In the genomic region with DNA sequence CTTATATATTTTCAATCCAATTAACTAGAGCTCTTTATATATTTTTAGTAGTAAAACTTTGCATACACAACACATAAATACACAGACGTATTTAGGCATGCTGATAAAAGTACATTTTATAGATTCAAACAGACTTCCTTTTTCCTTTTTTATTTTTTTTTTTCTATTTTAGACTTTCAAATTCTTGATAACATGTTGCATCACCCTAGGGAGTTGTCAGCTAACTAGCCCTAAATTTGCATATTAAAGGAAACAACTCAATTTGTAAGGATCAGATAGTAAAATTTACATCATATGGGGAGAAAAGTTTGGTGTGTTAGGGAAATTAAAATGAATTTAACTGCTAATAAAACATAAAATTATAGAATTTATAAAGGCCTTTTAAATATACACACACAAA, we compare ENCODE assay signal across 25 cellular contexts. TPM values are rescaled to one million over a fixed set of nuclear protein-coding genes. Genes with fewer than 3 reads are reported as not detected.
A peak's percentile ranks its signal among the peaks of the same experiment; 100 is the strongest.
DNase-seq lines count a peak whose midpoint lies in the region; ATAC-seq, FAIRE-seq and TF ChIP-seq lines count a peak whose summit lies in the region.
"Had no signal": no experiment of that assay in that cellular context is flagged by ENCODE, and none has a peak within 500 bp of the region (broad histone marks: within the 10 kb centered on the region; RNA-seq: fewer than 3 reads in every experiment).

No MANE protein-coding gene starts in this region.

- H3F3A ChIP-seq in GM23248 (ENCODE audit: insufficient read depth), result no peaks in the 10 kb centered on the region

- in situ Hi-C loops in GM23248 (cut with MboI), result no loop called here

- DNase-seq in GM23248 (peak; percentile 1), NAMALWA (ENCODE audit: low spot score) (peak; percentile 20), dedifferentiated amniotic fluid mesenchymal stem cell (ENCODE audit: extremely low spot score) (peak; percentile 25), pancreas (no peak)
- DNase-seq in activated effector memory CD4-positive, alpha-beta T cell treated with Interleukin-2 at 50 U/mL for 16 hours, result no peak
- DNase-seq: activated CD4-positive, CD25-positive, alpha-beta regulatory T cell; activated naive CD4-positive, alpha-beta T cell treated with anti-CD3 and anti-CD28 coated beads, Interleukin-2, amount 10 ng/mL, durations not matched to agents 7 days and 5 days; amniotic stem cell; brain microvascular endothelial cell; CD4-positive, alpha-beta T cell; DMS 273 treated with DMSO at 0.1 percent for 48 hours; GOT3; left colon; MG63; NCI-H146; NCI-H2171 treated with DMSO at 0.1 percent for 48 hours; NCI-H524; PC-9; stimulated activated CD4-positive, alpha-beta T cell treated with anti-CD3 and anti-CD28 coated beads, Interleukin-2, amount 100 ng/mL, for 48 hours; T1000 had no signal

- no peak overlapping the region for H2AFZ ChIP-seq in GM23248
- H2AFZ ChIP-seq: parathyroid adenoma, PC-9 had no signal

- 60 to 75% methylated on average over 1 of the region's 1 CpG for WGBS in GM23248 (ENCODE audit: low coverage in 1 of 2, low lambda C conversion rate in 2 of 2, missing lambda C conversion rate in 2 of 2), 2 experiments
- WGBS in pancreas, 2 donors, result 57 to 73% methylated on average over 1 of the region's 1 CpG

- H3K36me3 ChIP-seq in GM23248 (ENCODE audit: low read depth), result no peaks in the 10 kb centered on the region
- H3K36me3 ChIP-seq in pancreas, result no peaks in the 10 kb centered on the region
- H3K36me3 ChIP-seq: brain microvascular endothelial cell, MG63, right atrium auricular region had no signal

- intact Hi-C loops in pancreas (cut with DNase I), result no loop called here

- no peak for TF ChIP-seq CTCF in pancreas (IDR thresholded peaks at IDR 0.05)

- no peaks in the 10 kb centered on the region for H3K9me2 ChIP-seq in GM23248 (ENCODE audit: insufficient read depth)

- no peaks in the 10 kb centered on the region for H3K79me2 ChIP-seq in GM23248 (ENCODE audit: insufficient read depth)
- H3K79me2 ChIP-seq: parathyroid adenoma had no signal

- H3K4me3 ChIP-seq in GM23248, result no peak overlapping the region
- H3K4me3 ChIP-seq in pancreas, result no peak overlapping the region
- H3K4me3 ChIP-seq: MG63, PC-9, right atrium auricular region had no signal

- H3K27ac ChIP-seq in GM23248 (no peak overlapping the region), pancreas (no peak overlapping the region)
- H3K27ac ChIP-seq: brain microvascular endothelial cell, parathyroid adenoma, PC-9, right atrium auricular region had no signal

- no peaks in the 10 kb centered on the region for H3K27me3 ChIP-seq in GM23248 (replicated peaks; ENCODE audit: insufficient read depth)
- H3K27me3 ChIP-seq in pancreas, result peaks cover 0 to 13% (median 1%) of the 10 kb centered on the region in 4 donors
- H3K27me3 ChIP-seq: brain microvascular endothelial cell, MG63, right atrium auricular region had no signal

- ATAC-seq in pancreas (no peak), HG02970 (IDR thresholded peaks at IDR 0.05; ENCODE audit: low FRiP score, unreplicated experiment) (no peak), HG03439 (IDR thresholded peaks at IDR 0.05; ENCODE audit: unreplicated experiment) (no peak)
- ATAC-seq: left colon, Right ventricle myocardium inferior had no signal

- FAIRE-seq in pancreas (lab: Jason Lieb, UNC), result peak; percentile 88

- H3K4me1 ChIP-seq in GM23248 (ENCODE audit: insufficient read depth), result no peaks in the 10 kb centered on the region
- no peaks in the 10 kb centered on the region for H3K4me1 ChIP-seq in pancreas
- H3K4me1 ChIP-seq: parathyroid adenoma, right atrium auricular region had no signal

- no peaks in the 10 kb centered on the region for H3K9me3 ChIP-seq in GM23248 (ENCODE audit: low read depth)
- H3K9me3 ChIP-seq in pancreas, result no peaks in the 10 kb centered on the region
- H3K9me3 ChIP-seq: MG63, right atrium auricular region had no signal

- no peak overlapping the region for H3K4me2 ChIP-seq in GM23248 (ENCODE audit: unreplicated experiment)
- H3K4me2 ChIP-seq: PC-9 had no signal

- H4K20me1 ChIP-seq in GM23248 (ENCODE audit: insufficient read depth), result no peaks in the 10 kb centered on the region

- H3K9ac ChIP-seq in GM23248, result no peak overlapping the region
- H3K9ac ChIP-seq: parathyroid adenoma had no signal

RNA-seq across cellular contexts. Expression of a gene that starts 47.4 kb away (rescaled TPM):
- total RNA-seq in GM23248 (2014; rRNA removed; shearing (Covaris generic)), result 4.9 and 11.3 TPM in 2 replicates
- polyA plus RNA-seq in GM23248 (2016; fragmentation: Nextera tagmentation; extraction: Ambion mirVana) (5.8 and 5.9 TPM in 2 replicates), pancreas (1 to 10 TPM; 2.7 to 3.4 TPM)
- 10 to 100 TPM in 4 of 6 donors, 1 to 10 TPM in 2; 6.9 to 13.7 (median 10.9) TPM for total RNA-seq in pancreas

Comparison
In these comparisons a context has a peak if more than half of its experiments do, and no peak if none do; other contexts are left out.
1. DNase-seq: peak in GM23248 (single experiment), NAMALWA (single experiment) and dedifferentiated amniotic fluid mesenchymal stem cell (single experiment); none in pancreas (0 of 6) and activated effector memory CD4-positive, alpha-beta T cell treated with Interleukin-2 at 50 U/mL for 16 hours (single experiment).